15 cellular contexts compared by ENCODE assay signal in the genomic region with DNA sequence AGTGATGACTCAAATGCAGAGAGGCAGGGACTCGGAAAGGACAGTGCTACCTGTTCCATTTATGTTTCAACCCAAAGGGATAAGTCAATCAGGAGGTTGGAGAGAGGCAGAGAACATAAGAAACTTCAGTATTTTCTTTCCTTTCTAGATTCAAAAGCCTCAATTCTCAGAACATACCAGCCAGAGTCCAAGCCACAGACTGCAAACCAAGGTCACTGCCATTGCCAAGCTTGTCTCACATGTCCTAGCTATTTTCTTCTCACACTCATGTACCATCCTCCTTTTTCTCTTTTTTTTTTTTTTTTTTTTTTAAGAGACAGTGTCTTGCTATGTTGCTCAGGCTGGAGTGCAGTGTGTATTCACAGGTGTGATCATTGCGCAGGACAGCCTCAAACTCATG.
DNase-seq lines count a peak whose midpoint lies in the region; ATAC-seq and TF ChIP-seq lines count a peak whose summit lies in the region.
"Had no signal": no experiment of that assay in that cellular context is flagged by ENCODE, and none has a peak within 500 bp of the region (broad histone marks: within the 10 kb centered on the region; RNA-seq: fewer than 3 reads in every experiment).

No MANE protein-coding gene starts in this region.

- no peaks in the 10 kb centered on the region for H3K36me3 Mint-ChIP-seq in activated CD4-positive, alpha-beta T cell treated with anti-CD3 and anti-CD28 coated beads for 36 hours (ENCODE audit: low read depth)
- H3K36me3 Mint-ChIP-seq: CD14-positive monocyte; CD8-positive, alpha-beta T cell had no signal

- no peaks in the 10 kb centered on the region for H3K9me3 Mint-ChIP-seq in activated CD4-positive, alpha-beta T cell treated with anti-CD3 and anti-CD28 coated beads for 36 hours (ENCODE audit: low read depth)
- H3K9me3 Mint-ChIP-seq: CD8-positive, alpha-beta T cell; H9 had no signal

- no peak for TF ChIP-seq CTCF in right atrium auricular region (IDR thresholded peaks at IDR 0.05)
- TF ChIP-seq CTCF in stomach (IDR thresholded peaks at IDR 0.05): no peak

- CTCF ChIA-PET in activated CD4-positive, alpha-beta T cell treated with anti-CD3 and anti-CD28 coated beads for 36 hours (lab: Charles Lee): no interaction called here

- H3K4me1 ChIP-seq in right atrium auricular region (peaks cover 0 to 61% of the 10 kb centered on the region in 2 donors), stomach (peaks cover 30 to 98% (median 70%) of the 10 kb centered on the region in 4 donors)

- H3K36me3 ChIP-seq in right atrium auricular region (no peaks in the 10 kb centered on the region), stomach (peaks cover 0 to 21% (median 5%) of the 10 kb centered on the region in 4 donors)

- H3K4me3 ChIP-seq in right atrium auricular region: no peak overlapping the region
- H3K4me3 ChIP-seq in stomach: no peak overlapping the region

- H3K4me3 Mint-ChIP-seq in activated CD4-positive, alpha-beta T cell treated with anti-CD3 and anti-CD28 coated beads for 36 hours: no peak overlapping the region
- H3K4me3 Mint-ChIP-seq: CD14-positive monocyte; CD8-positive, alpha-beta T cell; H9 had no signal

- ATAC-seq in Right ventricle myocardium superior (ENCODE audit: poor library complexity) (no peak), esophagus mucosa (peak; percentile 8), GM18907 (IDR thresholded peaks at IDR 0.05; ENCODE audit: unreplicated experiment) (no peak)
- ATAC-seq in activated CD4-positive, alpha-beta T cell treated with anti-CD3 and anti-CD28 coated beads for 36 hours: no peak
- ATAC-seq: CD8-positive, alpha-beta T cell had no signal

- H3K4me1 Mint-ChIP-seq in activated CD4-positive, alpha-beta T cell treated with anti-CD3 and anti-CD28 coated beads for 36 hours: no peaks in the 10 kb centered on the region

- TF ChIP-seq EP300 in stomach (IDR thresholded peaks at IDR 0.05): no peak

- 78 to 93% (median 88%) methylated on average over 2 of the region's 2 CpGs for WGBS in stomach, 5 donors

- H3K27me3 ChIP-seq in right atrium auricular region: no peaks in the 10 kb centered on the region
- H3K27me3 ChIP-seq in stomach: no peaks in the 10 kb centered on the region

- POLR2A ChIA-PET in activated CD4-positive, alpha-beta T cell treated with anti-CD3 and anti-CD28 coated beads for 36 hours (lab: Charles Lee): no interaction called here

- H3K9me3 ChIP-seq in right atrium auricular region (no peaks in the 10 kb centered on the region), stomach (no peaks in the 10 kb centered on the region)

- H3K27ac ChIP-seq in right atrium auricular region (peak overlapping the region; percentile 40 to 48), stomach (peak overlapping the region in 4 of 5 donors; percentile 25 to 94 (median 44))

- H3K27ac Mint-ChIP-seq in activated CD4-positive, alpha-beta T cell treated with anti-CD3 and anti-CD28 coated beads for 36 hours: no peak overlapping the region
- H3K27ac Mint-ChIP-seq: CD8-positive, alpha-beta T cell had no signal

- H3K27me3 Mint-ChIP-seq in activated CD4-positive, alpha-beta T cell treated with anti-CD3 and anti-CD28 coated beads for 36 hours: peaks cover 6% of the 10 kb centered on the region

- intact Hi-C loops in Right ventricle myocardium superior (cut with DNase I): loop anchor here (5.0 kb wide), 1 partner anchor 72 kb away; no protein-coding TSS in a partner anchor
- intact Hi-C loops in stomach (cut with DNase I; ENCODE audit: low total_unique reads): no loop called here
- intact Hi-C loops in activated CD4-positive, alpha-beta T cell treated with anti-CD3 and anti-CD28 coated beads for 36 hours (cut with DNase I, micrococcal nuclease): no loop called here

- no peak for TF ChIP-seq POLR2A in stomach (IDR thresholded peaks at IDR 0.05)

- DNase-seq in right atrium auricular region (ENCODE audit: low spot score) (no peak), Right ventricle myocardium superior (no peak), stomach (no peak), activated gamma-delta T cell treated with Interleukin-2 at 50 U/mL for 16 hours (no peak)
- DNase-seq in activated CD4-positive, alpha-beta T cell treated with anti-CD3 and anti-CD28 coated beads for 36 hours: no peak
- DNase-seq: CD8-positive, alpha-beta T cell; COR-L47; DMS153; DMS79 treated with DMSO at 0.1 percent for 48 hours; EL; GOT3; H9 had no signal
